Comparison of ENCODE assay signal across 8 cellular contexts in the genomic region with DNA sequence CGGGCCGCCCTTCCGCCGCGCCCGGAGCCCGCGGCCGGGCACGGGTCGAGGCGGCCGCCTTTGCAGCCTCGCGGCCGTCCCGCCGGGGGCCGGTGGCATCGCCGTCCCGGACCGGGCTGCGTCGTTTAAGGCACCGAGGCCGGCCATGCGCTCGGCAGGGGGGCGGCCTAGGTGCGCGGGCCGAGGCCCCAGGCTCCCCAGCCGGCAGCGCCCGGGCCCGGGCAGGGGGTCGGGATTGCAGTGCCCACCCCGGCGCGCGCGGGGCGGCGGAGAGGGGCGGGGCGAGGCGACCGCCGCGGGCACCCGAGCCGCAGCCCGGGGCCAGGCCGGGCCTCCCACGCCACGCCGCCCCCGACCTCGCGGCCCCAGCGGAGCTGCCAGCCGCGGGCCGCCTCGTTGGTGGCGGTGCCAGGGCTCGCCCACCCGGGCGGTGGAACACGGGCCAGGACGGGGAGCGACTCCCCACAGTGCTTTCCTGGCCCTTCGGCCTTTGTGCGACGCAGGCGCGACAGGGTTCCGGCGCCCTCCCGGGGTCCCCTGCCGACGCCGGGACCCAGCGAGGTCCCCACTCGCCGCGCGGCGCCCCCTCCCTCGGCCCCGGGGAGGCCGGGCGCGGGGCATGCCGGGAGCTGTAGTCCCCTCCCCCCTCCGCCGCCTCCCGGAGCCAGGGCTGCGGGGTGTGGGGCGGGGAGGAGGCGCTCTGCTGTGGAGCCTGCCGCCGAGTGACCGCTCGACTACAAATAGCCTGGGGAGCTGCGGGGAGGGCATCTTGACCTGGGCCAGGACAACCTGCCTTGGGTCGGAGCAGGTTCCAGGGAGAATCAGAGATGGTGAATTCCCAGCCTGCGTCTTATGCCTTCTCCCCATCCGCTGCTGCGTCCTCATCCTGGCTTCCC. TPM values are rescaled to one million over a fixed set of nuclear protein-coding genes. Genes with fewer than 3 reads are reported as not detected.
DNase-seq lines count a peak whose midpoint lies in the region; ATAC-seq and TF ChIP-seq lines count a peak whose summit lies in the region.

No MANE protein-coding gene starts in this region.

- H3K27me3 ChIP-seq in DND-41 (ENCODE audit: insufficient read depth, low read length, poor library complexity) (no peaks in the 10 kb centered on the region), HUES48 (ENCODE audit: control insufficient read depth, insufficient read depth, low read length) (peaks cover 13% of the 10 kb centered on the region), trophoblast cell (ENCODE audit: insufficient read depth, low read length) (no peaks in the 10 kb centered on the region), transverse colon (no peaks in the 10 kb centered on the region)

- peak overlapping the region; percentile 90 for H4K8ac ChIP-seq in trophoblast cell (ENCODE audit: low read depth, low read length)

- H3K4me1 Mint-ChIP-seq in activated naive CD8-positive, alpha-beta T cell treated with anti-CD3 and anti-CD28 coated beads for 36 hours, result peaks cover 35% of the 10 kb centered on the region

- peaks cover 42% of the 10 kb centered on the region for H3K36me3 Mint-ChIP-seq in activated naive CD8-positive, alpha-beta T cell treated with anti-CD3 and anti-CD28 coated beads for 36 hours

- peak overlapping the region; percentile 66 for H3K4ac ChIP-seq in trophoblast cell (ENCODE audit: low read depth, low read length)

- peak; percentile 84 for ATAC-seq in DND-41 (ENCODE audit: insufficient read depth, low read depth)
- peak; percentile 55 for ATAC-seq in GM21381 (IDR thresholded peaks at IDR 0.05; ENCODE audit: unreplicated experiment)

- H3K4me3 Mint-ChIP-seq in activated naive CD8-positive, alpha-beta T cell treated with anti-CD3 and anti-CD28 coated beads for 36 hours, result peak overlapping the region; percentile 93

- in situ Hi-C loops in SK-MEL-5 (cut with HindIII; ENCODE audit: low pct_unique_long_range_greater_than_20kb, low sequenced_read_pairs), result no loop called here
- in situ Hi-C loops in transverse colon (cut with MboI; ENCODE audit: low pct_ligation_motif_present in 1 of 4, low pct_unique_long_range_greater_than_20kb in 1 of 4, low sequenced_read_pairs in 3 of 4), result no loop called here

- no peak overlapping the region for H2BK120ac ChIP-seq in trophoblast cell (ENCODE audit: insufficient read depth, low read length, poor library complexity)

- peak overlapping the region; percentile 64 for H4K91ac ChIP-seq in trophoblast cell (ENCODE audit: low read depth, low read length)

- no peaks in the 10 kb centered on the region for H3K9me3 Mint-ChIP-seq in activated naive CD8-positive, alpha-beta T cell treated with anti-CD3 and anti-CD28 coated beads for 36 hours

- DNase-seq in DND-41 (peak; percentile 73), SK-MEL-5 (ENCODE audit: low read depth, low spot score) (peak; percentile 48), cardiac septum (ENCODE audit: low spot score) (peak; percentile 93), trophoblast cell (peak; percentile 35 to 55), transverse colon (peak; percentile 86)
- DNase-seq in activated naive CD8-positive, alpha-beta T cell treated with anti-CD3 and anti-CD28 coated beads for 36 hours, result peak; percentile 80

- no peak overlapping the region for H2BK12ac ChIP-seq in trophoblast cell (ENCODE audit: low read length)

- peak overlapping the region; percentile 46 for H4K12ac ChIP-seq in trophoblast cell (ENCODE audit: low read depth, low read length)

- TF ChIP-seq POLR2A in transverse colon (IDR thresholded peaks at IDR 0.05), result no peak

- peak overlapping the region; percentile 79 for H3K27ac Mint-ChIP-seq in activated naive CD8-positive, alpha-beta T cell treated with anti-CD3 and anti-CD28 coated beads for 36 hours

- H3K36me3 ChIP-seq in DND-41 (ENCODE audit: insufficient read depth, low read length), result peaks cover 47% of the 10 kb centered on the region
- H3K36me3 ChIP-seq in HUES48 (ENCODE audit: control insufficient read depth, insufficient read depth, low read length), result peaks cover 43% of the 10 kb centered on the region
- peaks cover 25 to 35% of the 10 kb centered on the region in 2 experiments for H3K36me3 ChIP-seq in trophoblast cell (ENCODE audit: control insufficient read depth in 1 of 2, insufficient read depth in 2 of 2, low read length in 2 of 2)
- H3K36me3 ChIP-seq in transverse colon, result peaks cover 0 to 24% (median 9%) of the 10 kb centered on the region in 4 donors

- TF ChIP-seq EP300 in transverse colon (IDR thresholded peaks at IDR 0.05; ENCODE audit: low read depth), result no peak

- H3K4me1 ChIP-seq in DND-41 (ENCODE audit: insufficient read depth, low read length), result peaks cover 28% of the 10 kb centered on the region
- H3K4me1 ChIP-seq in HUES48 (ENCODE audit: control insufficient read depth, insufficient read depth, low read length), result peaks cover 3% of the 10 kb centered on the region; the same call in 1 of the 2 replicates
- H3K4me1 ChIP-seq in trophoblast cell (ENCODE audit: control insufficient read depth in 1 of 2, insufficient read depth in 2 of 2, low read length in 2 of 2), result peaks cover 2 to 8% of the 10 kb centered on the region in 2 experiments
- H3K4me1 ChIP-seq in transverse colon, result peaks cover 0 to 21% (median 18%) of the 10 kb centered on the region in 4 donors

- peaks cover 12% of the 10 kb centered on the region for H3K79me1 ChIP-seq in trophoblast cell (ENCODE audit: low read length)

- H3K4me2 ChIP-seq in DND-41 (ENCODE audit: insufficient read depth, low read length) (peak overlapping the region; percentile 98), trophoblast cell (ENCODE audit: low read length) (peak overlapping the region; percentile 94)

- H3K14ac ChIP-seq in trophoblast cell (ENCODE audit: low read length), result peak overlapping the region; percentile 87

- H2AFZ ChIP-seq in DND-41 (ENCODE audit: low read depth, low read length) (peak overlapping the region; percentile 76), trophoblast cell (ENCODE audit: insufficient read depth, low read length, poor library complexity) (peak overlapping the region; percentile 66)

- H4K20me1 ChIP-seq in DND-41 (ENCODE audit: insufficient read depth, low read length), result peaks cover 46% of the 10 kb centered on the region

- peak overlapping the region; percentile 45 for H2BK5ac ChIP-seq in trophoblast cell (ENCODE audit: low read depth, low read length, poor library complexity)

- H3K9ac ChIP-seq in DND-41 (ENCODE audit: low read depth, low read length), result peak overlapping the region; percentile 77
- peak overlapping the region; percentile 46; the same call in 1 of the 2 replicates for H3K9ac ChIP-seq in HUES48 (ENCODE audit: low read depth, low read length)
- H3K9ac ChIP-seq in trophoblast cell (ENCODE audit: low read length), result peak overlapping the region; percentile 89

- H3K27ac ChIP-seq in DND-41 (ENCODE audit: low read length), result peak overlapping the region; percentile 64
- peak overlapping the region; percentile 72 for H3K27ac ChIP-seq in HUES48 (ENCODE audit: low read depth, low read length)
- peak overlapping the region; percentile 43 for H3K27ac ChIP-seq in trophoblast cell (ENCODE audit: low read depth, low read length)
- H3K27ac ChIP-seq in transverse colon, result peak overlapping the region; percentile 90 to 93 (median 92)

- no peaks in the 10 kb centered on the region for H3K27me3 Mint-ChIP-seq in activated naive CD8-positive, alpha-beta T cell treated with anti-CD3 and anti-CD28 coated beads for 36 hours

- H3K79me2 ChIP-seq in DND-41 (ENCODE audit: insufficient read depth, low read length) (peaks cover 44% of the 10 kb centered on the region), trophoblast cell (ENCODE audit: control insufficient read depth, insufficient read depth, low read length, poor library complexity) (peaks cover 8% of the 10 kb centered on the region)

- no peak for TF ChIP-seq CTCF in DND-41 (IDR thresholded peaks at IDR 0.05; ENCODE audit: borderline replicate concordance, extremely low read depth, low read length, poor library complexity, severe bottlenecking)
- no peak for TF ChIP-seq CTCF in transverse colon (IDR thresholded peaks at IDR 0.05)

- WGBS in trophoblast cell (ENCODE audit: extremely low coverage, insufficient coverage, insufficient read length), result no CpG with 5 or more reads among the region's 111 CpGs
- WGBS in transverse colon (ENCODE audit: low coverage in 1 of 2), 2 donors, result 1% methylated on average over 73 of the region's 111 CpGs; no CpG with 5 or more reads in 1 of the 2 donors

- H3K18ac ChIP-seq in trophoblast cell (ENCODE audit: low read length), result peak overlapping the region; percentile 87

- no peaks in the 10 kb centered on the region for H3K9me3 ChIP-seq in DND-41 (ENCODE audit: insufficient read depth, low read length, severe bottlenecking)
- H3K9me3 ChIP-seq in HUES48 (ENCODE audit: control insufficient read depth, insufficient read depth, low read length), result no peaks in the 10 kb centered on the region
- peaks cover 2% of the 10 kb centered on the region for H3K9me3 ChIP-seq in trophoblast cell (ENCODE audit: insufficient read depth, low read depth, low read length)
- no peaks in the 10 kb centered on the region for H3K9me3 ChIP-seq in transverse colon

- no peak overlapping the region for H3K23ac ChIP-seq in trophoblast cell (ENCODE audit: low read length)

- H3K4me3 ChIP-seq in DND-41 (ENCODE audit: low read depth in 1 of 2, low read length in 2 of 2), result peak overlapping the region; percentile 69 to 92
- peak overlapping the region; percentile 84 for H3K4me3 ChIP-seq in HUES48 (ENCODE audit: low read depth, low read length)
- peak overlapping the region; percentile 93 for H3K4me3 ChIP-seq in trophoblast cell (ENCODE audit: low read depth, low read length)
- H3K4me3 ChIP-seq in transverse colon, result peak overlapping the region; percentile 85 to 94 (median 92)

- H2AK5ac ChIP-seq in trophoblast cell (ENCODE audit: low read length), result no peak overlapping the region

- intact Hi-C loops in cardiac septum (cut with DNase I), result loop anchor here (1.0 kb wide), 1 partner anchor 17 kb away; a partner anchor contains a TSS
- intact Hi-C loops in transverse colon (cut with DNase I; ENCODE audit: low total_unique reads), result no loop called here

RNA-seq across cellular contexts. Expression of a gene that starts 0.8 kb away (rescaled TPM):
- 70.1 and 76.9 TPM in 2 replicates for total RNA-seq in SK-MEL-5 (2014; rRNA removed; shearing (Covaris generic))
- polyA plus RNA-seq in SK-MEL-5 (2015; cell fraction: cytosol; rRNA removed), result 52.0 and 60.1 TPM in 2 replicates
- polyA plus RNA-seq in SK-MEL-5 (2015; cell fraction: nucleus; rRNA removed), result 53.3 and 73.4 TPM in 2 replicates
- total RNA-seq in activated naive CD8-positive, alpha-beta T cell treated with anti-CD3 and anti-CD28 coated beads for 36 hours, result 100 to 1,000 TPM; 225 to 236 TPM
- total RNA-seq in cardiac septum (36.5 TPM), transverse colon (10 to 100 TPM; 35.4 to 82.4 (median 49.2) TPM)
- polyA plus RNA-seq in trophoblast cell (2013), result 60.6 and 65.9 TPM in 2 replicates

RNA-seq across cellular contexts. Expression of a gene that starts 16.9 kb away (rescaled TPM):
- total RNA-seq in SK-MEL-5 (2014; rRNA removed; shearing (Covaris generic)), result 20.7 and 23.4 TPM in 2 replicates
- 24.6 and 34.9 TPM in 2 replicates for polyA plus RNA-seq in SK-MEL-5 (2015; cell fraction: cytosol; rRNA removed)
- polyA plus RNA-seq in SK-MEL-5 (2015; cell fraction: nucleus; rRNA removed), result 69.5 and 78.8 TPM in 2 replicates
- total RNA-seq in activated naive CD8-positive, alpha-beta T cell treated with anti-CD3 and anti-CD28 coated beads for 36 hours, result 10 to 100 TPM; 24.6 to 25.5 TPM
- total RNA-seq in cardiac septum (13.9 TPM), transverse colon (10 to 100 TPM; 29.5 to 90.6 (median 48.4) TPM)
- polyA plus RNA-seq in trophoblast cell (2013), result 8.4 and 8.5 TPM in 2 replicates

RNA-seq across cellular contexts. Expression of a gene that starts 39.3 kb away (rescaled TPM):
- 0.05 TPM in 1 of 2 replicates, not detected in the other for total RNA-seq in SK-MEL-5 (2014; rRNA removed; shearing (Covaris generic))
- 0.24 TPM in 1 of 2 replicates, not detected in the other for polyA plus RNA-seq in SK-MEL-5 (2015; cell fraction: cytosol; rRNA removed)
- polyA plus RNA-seq in SK-MEL-5 (2015; cell fraction: nucleus; rRNA removed), result 0.77 and 1.5 TPM in 2 replicates
- not detected for total RNA-seq in activated naive CD8-positive, alpha-beta T cell treated with anti-CD3 and anti-CD28 coated beads for 36 hours
- total RNA-seq in cardiac septum (2.9 TPM), transverse colon (under 1 TPM in 3 of 4 donors, not detected in 1; 0.14 to 0.32 (median 0.20) TPM)
- polyA plus RNA-seq in trophoblast cell (2013), result not detected in 2 replicates

Comparison
In these comparisons a context has a peak if more than half of its experiments do, and no peak if none do; other contexts are left out.
1. Peak in every context shown above with its lines: DNase-seq, ATAC-seq, H3K4me3 ChIP-seq and H3K27ac ChIP-seq.